ENCODE assay signal across 8 cellular contexts in the genomic region with DNA sequence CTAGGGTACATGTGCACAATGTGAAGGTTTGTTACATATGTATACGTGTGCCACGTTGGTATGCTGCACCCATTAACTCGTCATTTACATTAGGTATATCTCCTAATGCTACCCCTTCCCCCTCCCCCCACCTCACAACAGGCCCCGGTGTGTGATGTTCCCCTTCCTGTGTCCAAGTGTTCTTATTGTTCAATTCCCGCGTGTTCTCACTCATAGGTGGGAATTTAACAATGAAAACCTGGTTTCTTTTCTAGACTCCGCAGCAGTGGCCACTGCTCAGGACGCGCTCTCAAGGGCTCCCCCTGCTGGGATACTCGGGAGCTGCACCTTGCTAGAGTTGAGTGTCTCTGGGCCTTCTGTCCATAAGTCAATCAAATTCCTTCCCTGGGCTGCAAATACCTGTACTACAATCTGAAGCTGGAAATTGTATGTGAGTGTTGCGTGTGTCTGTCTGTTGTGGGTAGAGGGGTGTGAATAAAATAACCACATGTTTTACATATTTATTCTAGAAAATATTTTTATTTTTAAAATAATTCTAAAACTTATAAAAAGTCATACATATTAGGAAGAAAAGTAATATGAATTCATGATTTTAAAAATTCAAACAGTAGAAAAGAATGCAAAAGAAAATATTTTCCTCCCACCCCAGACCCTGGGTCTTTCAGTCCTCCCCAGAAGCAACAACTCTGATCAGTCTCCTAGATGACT. TPM values are rescaled to one million over a fixed set of nuclear protein-coding genes. Genes with fewer than 3 reads are reported as not detected.
DNase-seq lines count a peak whose midpoint lies in the region; ATAC-seq and TF ChIP-seq lines count a peak whose summit lies in the region.

No MANE protein-coding gene starts in this region.

- ATAC-seq in stimulated activated naive CD8-positive, alpha-beta T cell treated with anti-CD3 and anti-CD28 coated beads, Interleukin-15, amount 100 ng/mL, for 72 hours: peak; percentile 98
- no peak for ATAC-seq in GM19463 (IDR thresholded peaks at IDR 0.05; ENCODE audit: unreplicated experiment)

- DNase-seq in GM12865 (ENCODE audit: low read depth) (peak; percentile 88), Kasumi-1 (lab: John Stamatoyannopoulos, UW) (peak; percentile 79 to 83), RPMI7951 (ENCODE audit: low read depth) (peak; percentile 86), fibroblast of the aortic adventitia (ENCODE audit: low read depth) (peak; percentile 82), neural crest cell (ENCODE audit: low read depth, low spot score) (peak; percentile 99)
- peak; percentile 84 for DNase-seq in activated T-helper 1 cell treated with anti-CD3 and anti-CD28 coated beads, Interleukin-12 subunit alpha, Interleukin-12 subunit beta, Interleukin-2, Interleukin-4 antibody, amounts not matched to agents 30 ng/mL and 10 ng/mL and 1 ng/mL, durations not matched to agents 14 hours and 24 hours and 36 hours (ENCODE audit: low spot score)
- peak; percentile 89 to 90 for DNase-seq in stimulated activated naive CD8-positive, alpha-beta T cell treated with anti-CD3 and anti-CD28 coated beads, Interleukin-15, amount 100 ng/mL, for 72 hours

- peak overlapping the region; percentile 72 for H3K27ac Mint-ChIP-seq in activated T-helper 1 cell treated with anti-CD3 and anti-CD28 coated beads, Interleukin-12 subunit alpha, Interleukin-12 subunit beta, Interleukin-2, Interleukin-4 antibody, amounts not matched to agents 30 ng/mL and 10 ng/mL and 1 ng/mL, durations not matched to agents 14 hours and 24 hours and 36 hours
- no peak overlapping the region for H3K27ac Mint-ChIP-seq in neural crest cell (ENCODE audit: unreplicated experiment)
- peak overlapping the region in 1 of 2 donors; percentile 83 for H3K27ac Mint-ChIP-seq in stimulated activated naive CD8-positive, alpha-beta T cell treated with anti-CD3 and anti-CD28 coated beads, Interleukin-15, amount 100 ng/mL, for 72 hours

- H3K36me3 Mint-ChIP-seq in activated T-helper 1 cell treated with anti-CD3 and anti-CD28 coated beads, Interleukin-12 subunit alpha, Interleukin-12 subunit beta, Interleukin-2, Interleukin-4 antibody, amounts not matched to agents 30 ng/mL and 10 ng/mL and 1 ng/mL, durations not matched to agents 14 hours and 24 hours and 36 hours (ENCODE audit: low read depth): no peaks in the 10 kb centered on the region
- H3K36me3 Mint-ChIP-seq in neural crest cell (ENCODE audit: low read depth): no peaks in the 10 kb centered on the region

- peak overlapping the region; percentile 89 for H3K4me3 Mint-ChIP-seq in activated T-helper 1 cell treated with anti-CD3 and anti-CD28 coated beads, Interleukin-12 subunit alpha, Interleukin-12 subunit beta, Interleukin-2, Interleukin-4 antibody, amounts not matched to agents 30 ng/mL and 10 ng/mL and 1 ng/mL, durations not matched to agents 14 hours and 24 hours and 36 hours
- peak overlapping the region; percentile 74 for H3K4me3 Mint-ChIP-seq in neural crest cell
- H3K4me3 Mint-ChIP-seq in stimulated activated naive CD8-positive, alpha-beta T cell treated with anti-CD3 and anti-CD28 coated beads, Interleukin-15, amount 100 ng/mL, for 72 hours: peak overlapping the region; percentile 84 to 96

- no peaks in the 10 kb centered on the region for H3K9me3 Mint-ChIP-seq in activated T-helper 1 cell treated with anti-CD3 and anti-CD28 coated beads, Interleukin-12 subunit alpha, Interleukin-12 subunit beta, Interleukin-2, Interleukin-4 antibody, amounts not matched to agents 30 ng/mL and 10 ng/mL and 1 ng/mL, durations not matched to agents 14 hours and 24 hours and 36 hours
- H3K9me3 Mint-ChIP-seq in neural crest cell: no peaks in the 10 kb centered on the region
- H3K9me3 Mint-ChIP-seq in stimulated activated naive CD8-positive, alpha-beta T cell treated with anti-CD3 and anti-CD28 coated beads, Interleukin-15, amount 100 ng/mL, for 72 hours: no peaks in the 10 kb centered on the region

- TF ChIP-seq CTCF in GM12865 (IDR thresholded peaks at IDR 0.05; ENCODE audit: insufficient read depth, low read depth, low read length, missing control alignments) (peak; percentile 94), fibroblast of the aortic adventitia (IDR thresholded peaks at IDR 0.05; ENCODE audit: insufficient read depth, low read length) (peak; percentile 99), neural crest cell (conservative IDR thresholded peaks at IDR 0.05) (peak; percentile 96)

- peak overlapping the region; percentile 52 for H3K4me3 ChIP-seq in GM12865 (ENCODE audit: low read depth, low read length)
- peak overlapping the region; percentile 6 for H3K4me3 ChIP-seq in fibroblast of the aortic adventitia (ENCODE audit: low read depth, low read length)

- H3K4me1 Mint-ChIP-seq in activated T-helper 1 cell treated with anti-CD3 and anti-CD28 coated beads, Interleukin-12 subunit alpha, Interleukin-12 subunit beta, Interleukin-2, Interleukin-4 antibody, amounts not matched to agents 30 ng/mL and 10 ng/mL and 1 ng/mL, durations not matched to agents 14 hours and 24 hours and 36 hours (ENCODE audit: low read depth): peaks cover 4% of the 10 kb centered on the region
- peaks cover 5% of the 10 kb centered on the region for H3K4me1 Mint-ChIP-seq in neural crest cell
- peaks cover 10% of the 10 kb centered on the region for H3K4me1 Mint-ChIP-seq in stimulated activated naive CD8-positive, alpha-beta T cell treated with anti-CD3 and anti-CD28 coated beads, Interleukin-15, amount 100 ng/mL, for 72 hours

- peaks cover 11% of the 10 kb centered on the region for H3K27me3 Mint-ChIP-seq in activated T-helper 1 cell treated with anti-CD3 and anti-CD28 coated beads, Interleukin-12 subunit alpha, Interleukin-12 subunit beta, Interleukin-2, Interleukin-4 antibody, amounts not matched to agents 30 ng/mL and 10 ng/mL and 1 ng/mL, durations not matched to agents 14 hours and 24 hours and 36 hours (ENCODE audit: insufficient read depth)
- H3K27me3 Mint-ChIP-seq in neural crest cell (ENCODE audit: low read depth): peaks cover 6% of the 10 kb centered on the region
- H3K27me3 Mint-ChIP-seq in stimulated activated naive CD8-positive, alpha-beta T cell treated with anti-CD3 and anti-CD28 coated beads, Interleukin-15, amount 100 ng/mL, for 72 hours: no peaks in the 10 kb centered on the region

- intact Hi-C loops in activated T-helper 1 cell treated with anti-CD3 and anti-CD28 coated beads, Interleukin-12 subunit alpha, Interleukin-12 subunit beta, Interleukin-2, Interleukin-4 antibody, amounts not matched to agents 30 ng/mL and 10 ng/mL and 1 ng/mL, durations not matched to agents 14 hours and 24 hours and 36 hours (cut with micrococcal nuclease): loop anchor here (1.0 kb wide), 4 partner anchors 8 to 302 kb away; partner anchors contain the start of gene CEP250

RNA-seq across cellular contexts. Expression of gene CEP250, which starts 8.2 kb away (rescaled TPM):
- 25.5 and 49.8 TPM in 2 replicates for total RNA-seq in RPMI7951 (2014; rRNA removed; shearing (Covaris generic))
- 44.4 and 45.6 TPM in 2 replicates for total RNA-seq in activated T-helper 1 cell treated with anti-CD3 and anti-CD28 coated beads, Interleukin-12 subunit alpha, Interleukin-12 subunit beta, Interleukin-2, Interleukin-4 antibody, amounts not matched to agents 30 ng/mL and 10 ng/mL and 1 ng/mL, durations not matched to agents 14 hours and 24 hours and 36 hours
- total RNA-seq in fibroblast of the aortic adventitia (ENCODE audit: low replicate concordance) (22.0 and 66.7 TPM in 2 replicates), neural crest cell (64.5 and 67.7 TPM in 2 replicates)

RNA-seq across cellular contexts. Expression of gene GDF5, which starts 9.2 kb away (rescaled TPM):
- 1.8 and 2.2 TPM in 2 replicates for total RNA-seq in RPMI7951 (2014; rRNA removed; shearing (Covaris generic))
- not detected in 2 replicates for total RNA-seq in activated T-helper 1 cell treated with anti-CD3 and anti-CD28 coated beads, Interleukin-12 subunit alpha, Interleukin-12 subunit beta, Interleukin-2, Interleukin-4 antibody, amounts not matched to agents 30 ng/mL and 10 ng/mL and 1 ng/mL, durations not matched to agents 14 hours and 24 hours and 36 hours
- total RNA-seq in fibroblast of the aortic adventitia (ENCODE audit: low replicate concordance) (4.8 and 27.6 TPM in 2 replicates), neural crest cell (0.14 TPM in 1 of 2 replicates, not detected in the other)

RNA-seq across cellular contexts. Expression of gene UQCC1, which starts 35.5 kb away (rescaled TPM):
- 36.5 and 42.9 TPM in 2 replicates for total RNA-seq in RPMI7951 (2014; rRNA removed; shearing (Covaris generic))
- total RNA-seq in activated T-helper 1 cell treated with anti-CD3 and anti-CD28 coated beads, Interleukin-12 subunit alpha, Interleukin-12 subunit beta, Interleukin-2, Interleukin-4 antibody, amounts not matched to agents 30 ng/mL and 10 ng/mL and 1 ng/mL, durations not matched to agents 14 hours and 24 hours and 36 hours: 55.1 and 55.8 TPM in 2 replicates
- total RNA-seq in fibroblast of the aortic adventitia (ENCODE audit: low replicate concordance) (24.4 and 26.9 TPM in 2 replicates), neural crest cell (58.4 and 67.0 TPM in 2 replicates)
